8 cellular contexts compared by ENCODE assay signal in the genomic region with DNA sequence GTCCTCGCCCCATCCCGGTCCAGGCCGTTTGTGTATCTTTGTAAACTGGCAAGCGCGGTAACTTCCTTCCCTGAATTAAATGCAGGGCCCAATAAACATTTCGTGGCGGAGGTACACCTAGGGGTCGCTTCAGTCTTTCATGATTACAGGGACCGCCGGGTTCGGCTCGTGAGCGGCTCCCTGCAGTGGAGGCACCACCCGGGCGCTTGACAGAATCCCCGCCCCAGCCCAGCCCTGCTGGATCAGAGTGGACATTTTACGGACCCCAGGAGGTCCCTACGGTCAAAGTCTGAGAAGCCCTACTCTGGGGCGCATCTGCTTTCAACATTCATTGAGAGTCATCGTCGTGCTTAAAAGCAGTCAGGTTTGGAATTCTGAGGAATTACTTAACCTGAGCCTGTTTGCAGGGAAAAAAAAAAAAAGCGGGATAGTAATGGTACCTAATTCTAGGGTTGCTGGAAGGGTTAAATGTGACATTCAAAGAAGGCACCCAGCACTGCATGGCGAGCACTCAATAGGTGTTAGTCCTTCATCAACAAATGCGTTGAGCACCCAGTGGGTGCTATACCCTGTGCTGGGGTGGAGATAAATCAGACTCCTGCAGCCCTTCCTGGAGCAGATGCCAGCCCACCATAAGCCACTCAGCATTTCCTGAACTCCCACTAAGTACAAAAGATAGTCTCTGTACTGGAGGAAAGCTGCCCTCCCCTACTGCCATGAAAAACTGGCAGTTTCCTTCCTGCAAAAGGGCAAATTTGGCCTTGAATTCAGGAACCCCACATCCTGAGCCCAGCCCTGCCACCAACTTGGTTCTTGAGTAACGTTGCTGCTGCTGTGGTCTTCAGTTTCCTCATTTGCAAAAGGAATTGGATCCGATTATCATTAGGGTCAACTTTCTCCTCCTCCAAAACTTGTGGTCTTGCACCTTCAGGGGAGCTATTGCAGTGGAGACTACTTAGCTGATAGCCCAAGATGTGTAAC. TPM values are rescaled to one million over a fixed set of nuclear protein-coding genes. Genes with fewer than 3 reads are reported as not detected.
DNase-seq lines count a peak whose midpoint lies in the region; ATAC-seq lines count a peak whose summit lies in the region.

No MANE protein-coding gene starts in this region.

- H3K27ac ChIP-seq in adipose tissue (ENCODE audit: low read depth, low read length) (peak overlapping the region; percentile 94), iPS-20b (ENCODE audit: low read length) (no peak overlapping the region)

- H3K27me3 ChIP-seq in iPS-20b (ENCODE audit: insufficient read depth, low read length) = peaks cover 22% of the 10 kb centered on the region

- H3K4me3 Mint-ChIP-seq in activated T-cell treated with anti-CD3 and anti-CD28 coated beads, Interleukin-2, amount 50 U/mL, for 24 hours = peak overlapping the region; percentile 76
- H3K4me3 Mint-ChIP-seq in stimulated activated memory B cell treated with anti-CD40 and anti-IgM and Interleukin-4, amounts not matched to agents 10 μg/mL and 1 μg/mL and 100 μg/mL, for 72 hours = peak overlapping the region; percentile 96

- peaks cover 42% of the 10 kb centered on the region for H3K27me3 Mint-ChIP-seq in activated T-cell treated with anti-CD3 and anti-CD28 coated beads, Interleukin-2, amount 50 U/mL, for 24 hours
- H3K27me3 Mint-ChIP-seq in stimulated activated memory B cell treated with anti-CD40 and anti-IgM and Interleukin-4, amounts not matched to agents 10 μg/mL and 1 μg/mL and 100 μg/mL, for 72 hours = peaks cover 34% of the 10 kb centered on the region

- H3K9me3 Mint-ChIP-seq in activated T-cell treated with anti-CD3 and anti-CD28 coated beads, Interleukin-2, amount 50 U/mL, for 24 hours = no peaks in the 10 kb centered on the region
- H3K9me3 Mint-ChIP-seq in stimulated activated memory B cell treated with anti-CD40 and anti-IgM and Interleukin-4, amounts not matched to agents 10 μg/mL and 1 μg/mL and 100 μg/mL, for 72 hours = no peaks in the 10 kb centered on the region

- 5 to 7% (median 6%) methylated on average over 26 of the region's 26 CpGs for WGBS in adipose tissue, 3 donors

- H3K27ac Mint-ChIP-seq in activated T-cell treated with anti-CD3 and anti-CD28 coated beads, Interleukin-2, amount 50 U/mL, for 24 hours = no peak overlapping the region
- H3K27ac Mint-ChIP-seq in stimulated activated memory B cell treated with anti-CD40 and anti-IgM and Interleukin-4, amounts not matched to agents 10 μg/mL and 1 μg/mL and 100 μg/mL, for 72 hours = peak overlapping the region; percentile 83

- DNase-seq in activated T-cell treated with anti-CD3 and anti-CD28 coated beads, Interleukin-2, amount 50 U/mL, for 24 hours = no peak
- no peak for DNase-seq in activated T-cell treated with anti-CD3 and anti-CD28 coated beads, Interleukin-2, amount 50 U/mL, for 1 hour
- DNase-seq in NCI-H1105 treated with DMSO at 0.1 percent for 48 hours (lab: John Stamatoyannopoulos, UW) (peak; percentile 39), germinal center (ENCODE audit: low spot score) (no peak)

- peak; percentile 34 for ATAC-seq in stimulated activated memory B cell treated with anti-CD40 and anti-IgM and Interleukin-4, amounts not matched to agents 10 μg/mL and 1 μg/mL and 100 μg/mL, for 72 hours
- no peak for ATAC-seq in GM19324 (IDR thresholded peaks at IDR 0.05; ENCODE audit: low FRiP score, unreplicated experiment)

- peak overlapping the region; percentile 81 for H3K4me3 ChIP-seq in iPS-20b (ENCODE audit: low read length)

- peaks cover 14% of the 10 kb centered on the region; the same call in 1 of the 2 replicates for H3K36me3 ChIP-seq in iPS-20b (ENCODE audit: insufficient read depth, low read depth, low read length)

- H3K4me1 ChIP-seq in iPS-20b (ENCODE audit: insufficient read depth, low read length) = peaks cover 3% of the 10 kb centered on the region; the same call in 1 of the 2 replicates

- peak overlapping the region; percentile 55; the same call in 1 of the 2 replicates for H3K9ac ChIP-seq in iPS-20b (ENCODE audit: low read depth, low read length)

- no peaks in the 10 kb centered on the region for H3K9me3 ChIP-seq in iPS-20b (ENCODE audit: insufficient read depth, low read depth, low read length)

- peaks cover 10% of the 10 kb centered on the region for H3K36me3 Mint-ChIP-seq in activated T-cell treated with anti-CD3 and anti-CD28 coated beads, Interleukin-2, amount 50 U/mL, for 24 hours (ENCODE audit: low read depth)
- peaks cover 6% of the 10 kb centered on the region for H3K36me3 Mint-ChIP-seq in stimulated activated memory B cell treated with anti-CD40 and anti-IgM and Interleukin-4, amounts not matched to agents 10 μg/mL and 1 μg/mL and 100 μg/mL, for 72 hours

- H3K4me1 Mint-ChIP-seq in activated T-cell treated with anti-CD3 and anti-CD28 coated beads, Interleukin-2, amount 50 U/mL, for 24 hours (ENCODE audit: low read depth) = peaks cover 14% of the 10 kb centered on the region
- H3K4me1 Mint-ChIP-seq in stimulated activated memory B cell treated with anti-CD40 and anti-IgM and Interleukin-4, amounts not matched to agents 10 μg/mL and 1 μg/mL and 100 μg/mL, for 72 hours = peaks cover 13% of the 10 kb centered on the region

RNA-seq across cellular contexts. Expression of a gene that starts 0.7 kb away (rescaled TPM):
- 10 to 100 TPM; 25.2 to 52.0 (median 36.2) TPM for polyA plus RNA-seq in adipose tissue

RNA-seq across cellular contexts. Expression of a gene that starts 0.8 kb away (rescaled TPM):
- not detected for polyA plus RNA-seq in adipose tissue

RNA-seq across cellular contexts. Expression of a gene that starts 20.8 kb away (rescaled TPM):
- polyA plus RNA-seq in adipose tissue = not detected

RNA-seq across cellular contexts. Expression of a gene that starts 53.5 kb away (rescaled TPM):
- polyA plus RNA-seq in adipose tissue = 1 to 10 TPM; 4.9 to 7.0 (median 5.6) TPM
